Comparison of ENCODE assay signal across 8 cellular contexts in genomic region chr21:44818636-44819011, GRCh38. TPM values are rescaled to one million over a fixed set of nuclear protein-coding genes. Genes with fewer than 3 reads are reported as not detected.
DNase-seq lines count a peak whose midpoint lies in the region; FAIRE-seq and TF ChIP-seq lines count a peak whose summit lies in the region.

No MANE protein-coding gene starts in this region.

- no peaks in the 10 kb centered on the region for H3K36me3 ChIP-seq in ES-I3 (ENCODE audit: insufficient read depth, low read length)
- no peaks in the 10 kb centered on the region; the same call in 1 of the 2 replicates for H3K36me3 ChIP-seq in SU-DHL-6 (ENCODE audit: low read length)

- TF ChIP-seq CTCF in SU-DHL-6 (IDR thresholded peaks at IDR 0.05; ENCODE audit: insufficient read depth, low read length, poor library complexity, severe bottlenecking) (no peak), fibroblast of the aortic adventitia (IDR thresholded peaks at IDR 0.05; ENCODE audit: insufficient read depth, low read length) (no peak), progenitor cell of endocrine pancreas (IDR thresholded peaks at IDR 0.05; ENCODE audit: unreplicated experiment) (no peak)

- H3K79me2 ChIP-seq in SU-DHL-6 (ENCODE audit: insufficient read depth, low read length) = peaks cover 36% of the 10 kb centered on the region

- H3K27me3 Mint-ChIP-seq in progenitor cell of endocrine pancreas = no peaks in the 10 kb centered on the region

- H3K9me3 Mint-ChIP-seq in progenitor cell of endocrine pancreas (ENCODE audit: low read depth) = peaks cover 16% of the 10 kb centered on the region

- H3K4me3 Mint-ChIP-seq in progenitor cell of endocrine pancreas (ENCODE audit: low read depth) = peak overlapping the region; percentile 62

- peak overlapping the region; percentile 97 for H2AFZ ChIP-seq in SU-DHL-6 (ENCODE audit: low read depth, low read length, severe bottlenecking)

- H3K9ac ChIP-seq in ES-I3 (ENCODE audit: low read depth, low read length) (peak overlapping the region; percentile 91), SU-DHL-6 (ENCODE audit: low read length) (peak overlapping the region; percentile 70)

- peaks cover 7% of the 10 kb centered on the region; the same call in 1 of the 2 replicates for H3K4me1 ChIP-seq in ES-I3 (ENCODE audit: insufficient read depth, low read length)

- H3K9me3 ChIP-seq in ES-I3 (ENCODE audit: control insufficient read depth, insufficient read depth, low read length) (peaks cover 19% of the 10 kb centered on the region), SU-DHL-6 (ENCODE audit: insufficient read depth, low read length) (peaks cover 16% of the 10 kb centered on the region; the same call in 1 of the 2 replicates)

- H4K20me1 ChIP-seq in SU-DHL-6 (ENCODE audit: low read depth, low read length) = no peaks in the 10 kb centered on the region

- peak overlapping the region; percentile 64 for H3K4me2 ChIP-seq in SU-DHL-6 (ENCODE audit: low read depth, low read length, poor library complexity, severe bottlenecking)

- H3K27ac Mint-ChIP-seq in progenitor cell of endocrine pancreas = no peak overlapping the region

- no peaks in the 10 kb centered on the region for H3K9me2 ChIP-seq in SU-DHL-6 (replicated peaks; ENCODE audit: insufficient read depth, low read length)

- peak overlapping the region; percentile 65 for H3K4me3 ChIP-seq in SU-DHL-6 (ENCODE audit: insufficient read depth, low read length, poor library complexity, severe bottlenecking)
- H3K4me3 ChIP-seq in fibroblast of the aortic adventitia (ENCODE audit: low read depth, low read length) = peak overlapping the region; percentile 67

- H3K4me1 Mint-ChIP-seq in progenitor cell of endocrine pancreas (ENCODE audit: low read depth) = peaks cover 3% of the 10 kb centered on the region

- H3K36me3 Mint-ChIP-seq in progenitor cell of endocrine pancreas (ENCODE audit: insufficient read depth) = peaks cover 1% of the 10 kb centered on the region

- H3K27me3 ChIP-seq in SU-DHL-6 (ENCODE audit: low read length) = no peaks in the 10 kb centered on the region

- no peak overlapping the region for H3K27ac ChIP-seq in SU-DHL-6 (ENCODE audit: low read depth, low read length)

- H3F3A ChIP-seq in SU-DHL-6 (ENCODE audit: insufficient read depth) = 0 out of 2 replicates have a peak, but pooled peaks cover 3% of the 10 kb centered on the region

- DNase-seq in fibroblast of the aortic adventitia (ENCODE audit: low read depth) (no peak), progenitor cell of endocrine pancreas (ENCODE audit: low spot score, unreplicated experiment) (no peak), GM19239 (ENCODE audit: insufficient read length, low spot score) (no peak), NCI-H774 (lab: John Stamatoyannopoulos, UW) (no peak), NCI-H1092 treated with DMSO at 0.1 percent for 48 hours (lab: John Stamatoyannopoulos, UW) (no peak)
- DNase-seq in stimulated activated naive CD4-positive, alpha-beta T cell treated with Interleukin-2 at 50 U/mL for 16 hours (lab: John Stamatoyannopoulos, UW) = no peak

- no peak for FAIRE-seq in GM19239 (lab: Jason Lieb, UNC)

RNA-seq across cellular contexts. Expression of gene SUMO3, which starts 0.8 kb away (rescaled TPM):
- total RNA-seq in fibroblast of the aortic adventitia (ENCODE audit: low replicate concordance) = 43.2 and 130 TPM in 2 replicates
- total RNA-seq in progenitor cell of endocrine pancreas = 65.0 and 73.5 TPM in 2 replicates

RNA-seq across cellular contexts. Expression of gene UBE2G2, which starts 17.0 kb away (rescaled TPM):
- 64.2 and 96.3 TPM in 2 replicates for total RNA-seq in fibroblast of the aortic adventitia (ENCODE audit: low replicate concordance)
- total RNA-seq in progenitor cell of endocrine pancreas = 78.7 and 85.2 TPM in 2 replicates

RNA-seq across cellular contexts. Expression of gene PTTG1IP, which starts 54.9 kb away (rescaled TPM):
- total RNA-seq in fibroblast of the aortic adventitia (ENCODE audit: low replicate concordance) (226 and 233 TPM in 2 replicates), progenitor cell of endocrine pancreas (221 and 226 TPM in 2 replicates)
